16 cellular contexts compared by ENCODE assay signal in genomic region chr20:62657956-62658355, GRCh38. TPM values are rescaled to one million over a fixed set of nuclear protein-coding genes. Genes with fewer than 3 reads are reported as not detected.
DNase-seq lines count a peak whose midpoint lies in the region; ATAC-seq, FAIRE-seq and TF ChIP-seq lines count a peak whose summit lies in the region.
"Had no signal": no experiment of that assay in that cellular context is flagged by ENCODE, and none has a peak within 500 bp of the region (broad histone marks: within the 10 kb centered on the region; RNA-seq: fewer than 3 reads in every experiment).

No MANE protein-coding gene starts in this region.

- no peak for TF ChIP-seq POLR2A in gastrocnemius medialis (IDR thresholded peaks at IDR 0.05)

- intact Hi-C loops in gastrocnemius medialis (cut with DNase I; ENCODE audit: low total_unique reads): no loop called here

- CTCF ChIA-PET in RWPE1 (lab: Yijun Ruan, JAX): interaction anchor here (1.5 kb wide), 1 partner anchor 9 kb away, joined by 4 read pairs; no protein-coding TSS in a partner anchor

- FAIRE-seq in HTR-8/SVneo (lab: Jason Lieb, UNC): peak; percentile 58
- FAIRE-seq: G401.6, GM12878, GM19239 had no signal

- in situ Hi-C loops in gastrocnemius medialis (cut with MboI; ENCODE audit: low sequenced_read_pairs in 4 of 4): loop anchor here in 1 of 4 donors (25.0 kb wide), 1 partner anchor 129 kb away; the partner anchor contains the start of gene MRGBP

- no peak for ATAC-seq in gastrocnemius medialis

- peak overlapping the region; percentile 37 for H3K9ac ChIP-seq in iPS-15b (ENCODE audit: low read depth, low read length)

- peaks cover 16% of the 10 kb centered on the region for H3K36me3 ChIP-seq in iPS-15b (ENCODE audit: control insufficient read depth, insufficient read depth, low read length)
- peaks cover 0 to 11% of the 10 kb centered on the region in 2 donors for H3K36me3 ChIP-seq in gastrocnemius medialis

- H3K4me3 ChIP-seq in iPS-15b (ENCODE audit: low read depth, low read length) (no peak overlapping the region), gastrocnemius medialis (no peak overlapping the region)
- H3K4me3 ChIP-seq: GM12878 had no signal

- H3K27me3 ChIP-seq in iPS-15b (ENCODE audit: control insufficient read depth, insufficient read depth, low read length): no peaks in the 10 kb centered on the region
- no peaks in the 10 kb centered on the region for H3K27me3 ChIP-seq in gastrocnemius medialis

- DNase-seq in HTR-8/SVneo (ENCODE audit: insufficient read length, low spot score) (no peak), RWPE1 (ENCODE audit: low spot score) (no peak), T-helper 9 cell (no peak), activated gamma-delta T cell (lab: John Stamatoyannopoulos, UW) (no peak), gastrocnemius medialis (no peak)
- DNase-seq: C1 segment of cervical spinal cord, COR-L47, DMS153, DND-41, GOT3, H7, HCEC 1CT had no signal

- POLR2A ChIA-PET in RWPE1 (lab: Yijun Ruan, JAX; ENCODE audit: low non-redundant PET): no interaction called here

- TF ChIP-seq CTCF in RWPE1 (conservative IDR thresholded peaks at IDR 0.05; ENCODE audit: low read depth): no peak
- no peak for TF ChIP-seq CTCF in gastrocnemius medialis (IDR thresholded peaks at IDR 0.05 in 4 of 5, conservative IDR thresholded peaks at IDR 0.05 in 1 of 5)

- peak overlapping the region; percentile 84 for H3K27ac ChIP-seq in RWPE1
- H3K27ac ChIP-seq in gastrocnemius medialis: no peak overlapping the region

- H3K9me3 ChIP-seq in iPS-15b (ENCODE audit: control insufficient read depth, insufficient read depth, low read length) (no peaks in the 10 kb centered on the region), gastrocnemius medialis (no peaks in the 10 kb centered on the region)

- H3K4me1 ChIP-seq in iPS-15b (ENCODE audit: control insufficient read depth, insufficient read depth, low read length) (no peaks in the 10 kb centered on the region), gastrocnemius medialis (peaks cover 5 to 6% of the 10 kb centered on the region in 2 donors)

RNA-seq across cellular contexts. Expression of gene SLCO4A1, which starts 15.7 kb away (rescaled TPM):
- total RNA-seq in gastrocnemius medialis: 10 to 100 TPM; 20.4 to 26.9 (median 21.8) TPM

RNA-seq across cellular contexts. Expression of gene NTSR1, which starts 50.7 kb away (rescaled TPM):
- total RNA-seq in gastrocnemius medialis: under 1 TPM in 2 of 4 donors, not detected in 2; 0.04 to 0.13 TPM
- total RNA-seq: GM12878 had no signal
